ENCODE assay signal across 1 cellular context in genomic region chr12:130881548-130881947, GRCh38.
TF ChIP-seq lines count a peak whose summit lies in the region.

No MANE protein-coding gene starts in this region.

TF ChIP-seq in IMR-90, 13 proteins besides CTCF, POLR2A, EP300 and RAD21:
- TF ChIP-seq MAFK (IDR thresholded peaks at IDR 0.05; ENCODE audit: low read depth, low read length) (peak; percentile 77), CHD1 (IDR thresholded peaks at IDR 0.05; ENCODE audit: low read depth, low read length) (no peak)
